ENCODE assay signal across 13 cellular contexts in genomic region chr9:128416014-128416413, GRCh38. TPM values are rescaled to one million over a fixed set of nuclear protein-coding genes. Genes with fewer than 3 reads are reported as not detected.
DNase-seq lines count a peak whose midpoint lies in the region; ATAC-seq, FAIRE-seq and TF ChIP-seq lines count a peak whose summit lies in the region.
"Had no signal": no experiment of that assay in that cellular context is flagged by ENCODE, and none has a peak within 500 bp of the region (broad histone marks: within the 10 kb centered on the region; RNA-seq: fewer than 3 reads in every experiment).

No MANE protein-coding gene starts in this region.

- ATAC-seq in K562 (no peak), GM18502 (IDR thresholded peaks at IDR 0.05; ENCODE audit: poor library complexity, unreplicated experiment) (no peak)
- ATAC-seq: activated CD8-positive, alpha-beta T cell treated with anti-CD3 and anti-CD28 coated beads, Interleukin-2, amount 10 ng/mL, durations not matched to agents 7 days and 5 days; left cardiac atrium had no signal

- H3K4me3 Mint-ChIP-seq in neural crest cell = peak overlapping the region; percentile 71
- H3K4me3 Mint-ChIP-seq: activated CD8-positive, alpha-beta T cell treated with anti-CD3 and anti-CD28 coated beads, Interleukin-2, amount 10 ng/mL, durations not matched to agents 7 days and 5 days had no signal

- intact Hi-C loops in A673 (cut with micrococcal nuclease; ENCODE audit: unreplicated experiment) = no loop called here
- intact Hi-C loops in K562 (cut with micrococcal nuclease) = loop anchor here (10.0 kb wide), 1 partner anchor 199 kb away; no protein-coding TSS in a partner anchor

- no peak for FAIRE-seq in K562 (lab: Jason Lieb, UNC)

- in situ Hi-C loops in K562 (cut with MboI) = no loop called here

- H3K27me3 ChIP-seq in A673 (replicated peaks; ENCODE audit: insufficient read depth, low read depth, low read length, poor library complexity) (no peaks in the 10 kb centered on the region), K562 (ENCODE audit: control insufficient read depth in 2 of 2, insufficient read depth in 2 of 2, low read length in 2 of 2) (no peaks in the 10 kb centered on the region; a peak in 1 of 5 replicates)
- H3K27me3 ChIP-seq: testis had no signal

- CTCF ChIA-PET in A673 (lab: Charles Lee) = interaction anchor here (0.7 kb wide), 1 partner anchor 176 kb away, joined by 8 read pairs; no protein-coding TSS in a partner anchor
- CTCF ChIA-PET in K562 (lab: Yijun Ruan, JAX; ENCODE audit: low intra/inter-chr PET ratio) = no interaction called here

- POLR2A ChIA-PET in A673 (lab: Charles Lee; ENCODE audit: low non-redundant PET) = no interaction called here
- POLR2A ChIA-PET in K562 (lab: Yijun Ruan, JAX) = no interaction called here

- H3K4me1 ChIP-seq in A673 (ENCODE audit: insufficient read depth, low read length, poor library complexity, severe bottlenecking) = peaks cover 30% of the 10 kb centered on the region
- peaks cover 17 to 46% of the 10 kb centered on the region in 2 experiments; a peak in 4 of 5 replicates for H3K4me1 ChIP-seq in K562 (replicated peaks in 1 of 2; ENCODE audit: control insufficient read depth in 2 of 2, insufficient read depth in 2 of 2, low read length in 2 of 2)

- no peaks in the 10 kb centered on the region for H3K36me3 Mint-ChIP-seq in neural crest cell (ENCODE audit: low read depth)

- no peak for TF ChIP-seq EP300 in K562 (IDR thresholded peaks at IDR 0.05; ENCODE audit: low read length)

- H3K27ac ChIP-seq in A673 (ENCODE audit: low read depth, low read length, poor library complexity, severe bottlenecking) (peak overlapping the region; percentile 56), K562 (ENCODE audit: extremely low read depth, low read depth, low read length) (no peak overlapping the region)
- H3K27ac ChIP-seq: testis had no signal

- no peak for TF ChIP-seq CTCF in A673 (conservative IDR thresholded peaks at IDR 0.05; ENCODE audit: low read depth, low read length)
- TF ChIP-seq CTCF in K562 (IDR thresholded peaks at IDR 0.05 in 2 of 3, conservative IDR thresholded peaks at IDR 0.05 in 1 of 3; ENCODE audit: insufficient read depth in 2 of 3, low read depth in 1 of 3, low read length in 3 of 3) = no peak
- no peak for TF ChIP-seq CTCF in neural crest cell (conservative IDR thresholded peaks at IDR 0.05)

- H3K4me2 ChIP-seq in K562 (ENCODE audit: insufficient read depth, low read length) = no peak overlapping the region

- H3K9ac ChIP-seq in K562 (ENCODE audit: insufficient read depth in 1 of 2, low read depth in 2 of 2, low read length in 2 of 2) = no peak overlapping the region

- peaks cover 7% of the 10 kb centered on the region for H3K27me3 Mint-ChIP-seq in neural crest cell (ENCODE audit: low read depth)

- H3K27ac Mint-ChIP-seq in neural crest cell (ENCODE audit: unreplicated experiment) = peak overlapping the region; percentile 99
- H3K27ac Mint-ChIP-seq: activated CD8-positive, alpha-beta T cell treated with anti-CD3 and anti-CD28 coated beads, Interleukin-2, amount 10 ng/mL, durations not matched to agents 7 days and 5 days had no signal

- H3K4me1 Mint-ChIP-seq in neural crest cell = peaks cover 50% of the 10 kb centered on the region

- no peak overlapping the region for H3K4me3 ChIP-seq in A673 (ENCODE audit: low read depth, low read length, poor library complexity, severe bottlenecking)
- H3K4me3 ChIP-seq in K562 = no peak overlapping the region
- H3K4me3 ChIP-seq: testis had no signal

- no peaks in the 10 kb centered on the region for H4K20me1 ChIP-seq in K562 (replicated peaks; ENCODE audit: control insufficient read depth, insufficient read depth, low read length)

- H3K79me2 ChIP-seq in K562 (ENCODE audit: control insufficient read depth, insufficient read depth, low read length) = peaks cover 3% of the 10 kb centered on the region; the same call in 1 of the 3 replicates

- DNase-seq in A673 (ENCODE audit: low spot score) (no peak), HT-29 (ENCODE audit: low spot score) (peak; percentile 76), K562 (ENCODE audit: extremely low read depth in 1 of 4, low spot score in 3 of 4) (no peak), neural crest cell (ENCODE audit: low read depth, low spot score) (no peak), HuH-7 (ENCODE audit: low spot score) (no peak), NCI-H146 (lab: John Stamatoyannopoulos, UW) (no peak), T-helper 2 cell (no peak)
- DNase-seq: activated CD8-positive, alpha-beta T cell treated with anti-CD3 and anti-CD28 coated beads, Interleukin-2, amount 10 ng/mL, durations not matched to agents 7 days and 5 days; aorta; left cardiac atrium; NCI-H2171 treated with DMSO at 0.1 percent for 48 hours; testis had no signal

- no peaks in the 10 kb centered on the region for H3K9me3 Mint-ChIP-seq in neural crest cell

- H3K9me3 ChIP-seq in A673 (ENCODE audit: low read depth, low read length, poor library complexity, severe bottlenecking) (no peaks in the 10 kb centered on the region), K562 (replicated peaks; ENCODE audit: control insufficient read depth, insufficient read depth, low read depth, low read length) (no peaks in the 10 kb centered on the region)
- H3K9me3 ChIP-seq: testis had no signal

- TF ChIP-seq POLR2A in K562 (conservative IDR thresholded peaks at IDR 0.05) = no peak

- H2AFZ ChIP-seq in K562 (ENCODE audit: low read depth, low read length) = peak overlapping the region; percentile 75

- H3K36me3 ChIP-seq in A673 (ENCODE audit: insufficient read depth, low read length, poor library complexity, severe bottlenecking) (no peaks in the 10 kb centered on the region), K562 (ENCODE audit: control insufficient read depth, insufficient read depth, low read length) (no peaks in the 10 kb centered on the region)

- WGBS in K562 (ENCODE audit: insufficient coverage, low coverage, missing lambda C conversion rate) = 54% methylated on average over 6 of the region's 6 CpGs

- no peak for TF ChIP-seq RAD21 in K562 (CRISPR knock-in tag; conservative IDR thresholded peaks at IDR 0.05 in 1 of 2, IDR thresholded peaks at IDR 0.05 in 1 of 2)

- no peaks in the 10 kb centered on the region for H3K9me1 ChIP-seq in K562 (ENCODE audit: control insufficient read depth, insufficient read depth, low read length)

- no TSS peak for BruUV-seq in A673 (replicated peaks; lab: Mats Ljungman, UMichigan)
- BruUV-seq in K562 (replicated peaks; lab: Mats Ljungman, UMichigan) = no TSS peak

RNA-seq across cellular contexts. Expression of gene CERCAM, which starts 4.6 kb away (rescaled TPM):
- 10.1 and 14.7 TPM in 2 replicates for total RNA-seq in A673 (2021)
- total RNA-seq in HT-29 (2014; rRNA removed; shearing (Covaris generic)) = 0.25 TPM in 1 of 2 replicates, not detected in the other
- 27.2 and 83.8 TPM in 2 replicates for total RNA-seq in K562 (2011; cell fraction: chromatin; rRNA removed; ENCODE audit: low replicate concordance)
- total RNA-seq in K562 (2011; cell fraction: nucleolus; rRNA removed) = 70.3 and 82.2 TPM in 2 replicates
- total RNA-seq in K562 (2011; cell fraction: nucleoplasm; rRNA removed) = 35.6 and 47.3 TPM in 2 replicates
- total RNA-seq in K562 (2014; rRNA removed) = 18.0 and 20.6 TPM in 2 replicates
- 4.2 and 5.0 TPM in 2 replicates for total RNA-seq in K562 (2014; rRNA removed; fragmentation: Illumina TruSeq; extraction: Trizol)
- 18.3 and 19.0 TPM in 2 replicates for total RNA-seq in K562 (2015; rRNA removed; fragmentation: Illumina TruSeq; extraction: Trizol)
- 22.2 and 24.0 TPM in 2 replicates for total RNA-seq in K562 (2021)
- 18.8 and 39.4 TPM in 2 replicates for polyA plus RNA-seq in K562 (2011; rRNA removed)
- polyA plus RNA-seq in K562 (2011; cell fraction: cytosol; rRNA removed) = 55.2 and 92.4 TPM in 2 replicates
- polyA plus RNA-seq in K562 (2011; cell fraction: nucleus; rRNA removed) = 56.0 and 58.6 TPM in 2 replicates
- polyA plus RNA-seq in K562 (2012) = 25.6 and 35.2 TPM in 2 replicates
- 10.5 and 14.0 TPM in 2 replicates for polyA plus RNA-seq in K562 (2014; fragmentation: Illumina TruSeq; extraction: Trizol)
- 1 to 10 TPM in 1 of 2 experiments, under 1 TPM in 1; 0.75 to 1.3 TPM for polyA plus RNA-seq in K562 (2014; fragmentation: Nextera tagmentation; extraction: Ambion mirVana)
- 21.9 and 26.4 TPM in 2 replicates for polyA plus RNA-seq in K562 (2014; rRNA removed)
- polyA minus RNA-seq in K562 (2011; rRNA and poly(A)+ RNA removed) = 10.7 and 11.9 TPM in 2 replicates
- polyA minus RNA-seq in K562 (2011; cell fraction: cytosol; rRNA and poly(A)+ RNA removed) = 15.5 and 37.0 TPM in 2 replicates
- polyA minus RNA-seq in K562 (2011; cell fraction: nucleus; rRNA and poly(A)+ RNA removed) = 16.7 and 23.5 TPM in 2 replicates
- total RNA-seq in neural crest cell = 49.7 and 56.4 TPM in 2 replicates

RNA-seq across cellular contexts. Expression of gene ODF2, which starts 39.8 kb away (rescaled TPM):
- total RNA-seq in A673 (2021) (80.6 and 83.1 TPM in 2 replicates), K562 (2014; rRNA removed) (73.7 and 76.5 TPM in 2 replicates), K562 (2014; rRNA removed; fragmentation: Illumina TruSeq; extraction: Trizol) (54.1 and 56.9 TPM in 2 replicates), K562 (2015; rRNA removed; fragmentation: Illumina TruSeq; extraction: Trizol) (70.1 and 71.3 TPM in 2 replicates), K562 (2021) (61.9 and 71.6 TPM in 2 replicates), neural crest cell (85.2 and 85.5 TPM in 2 replicates)
- 34.2 and 36.0 TPM in 2 replicates for total RNA-seq in HT-29 (2014; rRNA removed; shearing (Covaris generic))
- total RNA-seq in K562 (2011; cell fraction: chromatin; rRNA removed; ENCODE audit: low replicate concordance) = 159 and 215 TPM in 2 replicates
- total RNA-seq in K562 (2011; cell fraction: nucleolus; rRNA removed) = 89.5 and 89.9 TPM in 2 replicates
- total RNA-seq in K562 (2011; cell fraction: nucleoplasm; rRNA removed) = 111 and 132 TPM in 2 replicates
- polyA plus RNA-seq in K562 (2011; rRNA removed) (23.1 and 33.2 TPM in 2 replicates), K562 (2014; fragmentation: Illumina TruSeq; extraction: Trizol) (79.3 and 83.2 TPM in 2 replicates), K562 (2014; fragmentation: Nextera tagmentation; extraction: Ambion mirVana) (10 to 100 TPM; 16.5 to 69.7 TPM), K562 (2014; rRNA removed) (46.7 and 52.3 TPM in 2 replicates)
- polyA plus RNA-seq in K562 (2011; cell fraction: cytosol; rRNA removed) = 16.3 and 20.6 TPM in 2 replicates
- 243 and 275 TPM in 2 replicates for polyA plus RNA-seq in K562 (2011; cell fraction: nucleus; rRNA removed)
- polyA plus RNA-seq in K562 (2012) = 63.5 and 64.9 TPM in 2 replicates
- 21.7 and 24.7 TPM in 2 replicates for polyA minus RNA-seq in K562 (2011; rRNA and poly(A)+ RNA removed)
- polyA minus RNA-seq in K562 (2011; cell fraction: cytosol; rRNA and poly(A)+ RNA removed) = 20.7 and 23.0 TPM in 2 replicates
- 25.8 and 37.1 TPM in 2 replicates for polyA minus RNA-seq in K562 (2011; cell fraction: nucleus; rRNA and poly(A)+ RNA removed)

RNA-seq across cellular contexts. Expression of gene URM1, which starts 44.8 kb away (rescaled TPM):
- total RNA-seq in A673 (2021) = 67.0 and 84.8 TPM in 2 replicates
- 95.2 and 102 TPM in 2 replicates for total RNA-seq in HT-29 (2014; rRNA removed; shearing (Covaris generic))
- total RNA-seq in K562 (2011; cell fraction: chromatin; rRNA removed; ENCODE audit: low replicate concordance) = 21.1 and 48.4 TPM in 2 replicates
- 27.8 and 30.0 TPM in 2 replicates for total RNA-seq in K562 (2011; cell fraction: nucleolus; rRNA removed)
- 33.7 and 46.3 TPM in 2 replicates for total RNA-seq in K562 (2011; cell fraction: nucleoplasm; rRNA removed)
- total RNA-seq in K562 (2014; rRNA removed) = 53.3 and 68.0 TPM in 2 replicates
- total RNA-seq in K562 (2014; rRNA removed; fragmentation: Illumina TruSeq; extraction: Trizol) = 25.4 and 35.7 TPM in 2 replicates
- 33.7 and 37.3 TPM in 2 replicates for total RNA-seq in K562 (2015; rRNA removed; fragmentation: Illumina TruSeq; extraction: Trizol)
- 82.0 and 83.8 TPM in 2 replicates for total RNA-seq in K562 (2021)
- polyA plus RNA-seq in K562 (2011; rRNA removed) = 57.0 and 74.4 TPM in 2 replicates
- 67.6 and 87.3 TPM in 2 replicates for polyA plus RNA-seq in K562 (2011; cell fraction: cytosol; rRNA removed)
- 57.5 and 83.7 TPM in 2 replicates for polyA plus RNA-seq in K562 (2011; cell fraction: nucleus; rRNA removed)
- polyA plus RNA-seq in K562 (2012) = 87.7 and 104 TPM in 2 replicates
- polyA plus RNA-seq in K562 (2014; fragmentation: Illumina TruSeq; extraction: Trizol) = 88.9 and 90.6 TPM in 2 replicates
- polyA plus RNA-seq in K562 (2014; fragmentation: Nextera tagmentation; extraction: Ambion mirVana) = 10 to 100 TPM; 10.1 to 24.7 TPM
- polyA plus RNA-seq in K562 (2014; rRNA removed) = 72.1 and 81.3 TPM in 2 replicates
- 19.9 and 27.1 TPM in 2 replicates for polyA minus RNA-seq in K562 (2011; rRNA and poly(A)+ RNA removed)
- polyA minus RNA-seq in K562 (2011; cell fraction: cytosol; rRNA and poly(A)+ RNA removed) = 25.8 and 28.1 TPM in 2 replicates
- 8.9 and 11.1 TPM in 2 replicates for polyA minus RNA-seq in K562 (2011; cell fraction: nucleus; rRNA and poly(A)+ RNA removed)
- total RNA-seq in neural crest cell = 69.9 and 73.2 TPM in 2 replicates
